8 cellular contexts compared by ENCODE assay signal in the genomic region with DNA sequence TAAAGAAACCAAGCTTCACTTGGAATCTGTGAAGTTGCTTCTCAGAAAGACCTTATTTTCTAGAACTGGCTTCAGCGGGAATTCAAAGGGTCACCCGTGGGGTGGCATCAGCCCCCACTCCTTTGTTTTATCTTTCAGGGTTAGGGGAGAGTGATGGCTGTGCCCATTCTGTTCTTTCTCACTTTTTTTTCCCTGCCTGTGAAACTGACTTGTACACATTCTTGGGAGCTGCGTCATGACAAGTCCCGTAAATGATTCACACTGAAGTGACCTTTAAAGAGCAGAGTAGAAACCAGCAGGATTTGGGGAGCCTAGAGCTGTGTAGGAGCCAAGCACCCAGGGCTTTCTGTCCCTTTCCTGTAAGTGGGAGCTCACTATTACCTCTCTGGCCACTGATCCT. TPM values are rescaled to one million over a fixed set of nuclear protein-coding genes. Genes with fewer than 3 reads are reported as not detected.
A peak's percentile ranks its signal among the peaks of the same experiment; 100 is the strongest.
DNase-seq lines count a peak whose midpoint lies in the region; ATAC-seq lines count a peak whose summit lies in the region.

No MANE protein-coding gene starts in this region.

- DNase-seq in H4 (ENCODE audit: low spot score) (peak; percentile 78), astrocyte of the hippocampus (ENCODE audit: low read depth, low spot score) (peak; percentile 92), iris pigment epithelial cell (ENCODE audit: low read depth) (peak; percentile 93), NCI-H526 treated with DMSO at 0.1 percent for 48 hours (lab: John Stamatoyannopoulos, UW) (no peak), activated T-cell treated with anti-CD3 and anti-CD28 coated beads for 4 hours (no peak)
- no peak for DNase-seq in activated CD4-positive, alpha-beta T cell treated with anti-CD3 and anti-CD28 coated beads for 48 hours

- peak overlapping the region in 1 of 7 experiments; percentile 11 for H3K4me3 ChIP-seq in skin epidermis

- H3K27ac ChIP-seq in skin epidermis = peak overlapping the region in 20 of 21 experiments; percentile 28 to 93 (median 80)

- ATAC-seq in HG02981 (IDR thresholded peaks at IDR 0.05; ENCODE audit: unreplicated experiment) = no peak

RNA-seq across cellular contexts. Expression of gene SLC44A3, which starts 43.8 kb away (rescaled TPM):
- 1.1 and 2.7 TPM in 2 replicates for total RNA-seq in H4 (2014; rRNA removed; shearing (Covaris generic))

Comparison
In these comparisons a context has a peak if more than half of its experiments do, and no peak if none do; other contexts are left out.
1. DNase-seq: peak in H4 (single experiment), astrocyte of the hippocampus (single experiment) and iris pigment epithelial cell (single experiment); none in NCI-H526 treated with DMSO at 0.1 percent for 48 hours (single experiment), activated T-cell treated with anti-CD3 and anti-CD28 coated beads for 4 hours (single experiment) and activated CD4-positive, alpha-beta T cell treated with anti-CD3 and anti-CD28 coated beads for 48 hours (single experiment).